Comparison of ENCODE assay signal across 21 cellular contexts in genomic region chr17:70544307-70544706, GRCh38.
"Had no signal": no experiment of that assay in that cellular context is flagged by ENCODE, and none has a peak within 500 bp of the region (broad histone marks: within the 10 kb centered on the region; RNA-seq: fewer than 3 reads in every experiment).

No MANE protein-coding gene starts in this region.

- H3K4me1 ChIP-seq: body of pancreas, sigmoid colon, testis had no signal

- H3K27me3 ChIP-seq: body of pancreas, cardiac muscle cell, heart left ventricle, sigmoid colon, testis had no signal

- ATAC-seq: activated CD8-positive, alpha-beta T cell treated with anti-CD3 and anti-CD28 coated beads, Interleukin-2, amount 10 ng/mL, durations not matched to agents 7 days and 5 days; activated naive CD8-positive, alpha-beta T cell treated with anti-CD3 and anti-CD28 coated beads, Interleukin-2, amount 50 U/mL, for 24 hours; body of pancreas; heart left ventricle; natural killer cell treated with Interleukin-12 subunit alpha and Interleukin-12 subunit beta and Interleukin-15 and Interleukin-18, amount 100 ng/mL, for 72 hours had no signal

- DNase-seq: activated CD4-positive, alpha-beta T cell treated with anti-CD3 and anti-CD28 coated beads for 1 hour; activated CD4-positive, alpha-beta T cell treated with anti-CD3 and anti-CD28 coated beads, Interleukin-2, amount 50 U/mL, for 1 hour; activated CD8-positive, alpha-beta T cell treated with anti-CD3 and anti-CD28 coated beads, Interleukin-2, amount 10 ng/mL, durations not matched to agents 7 days and 5 days; activated gamma-delta T cell; activated naive CD4-positive, alpha-beta T cell treated with anti-CD3 and anti-CD28 coated beads, Interleukin-2, amount 50 U/mL, for 16 hours; activated naive CD8-positive, alpha-beta T cell treated with anti-CD3 and anti-CD28 coated beads, Interleukin-2, amount 50 U/mL, for 24 hours; anterior cingulate cortex; body of pancreas; cortex of kidney; heart left ventricle; retina; sigmoid colon; stimulated activated CD4-positive, alpha-beta T cell treated with anti-CD3 and anti-CD28 coated beads, Interleukin-2, amount 100 ng/mL, for 48 hours; stimulated activated CD8-positive, alpha-beta memory T cell treated with anti-CD3 and anti-CD28 coated beads, Interleukin-4, amount 100 ng/mL, for 48 hours; stimulated activated naive B cell treated with anti-CD40 and anti-IgM and Interleukin-4, amounts not matched to agents 10 μg/mL and 1 μg/mL and 100 μg/mL, for 72 hours; testis; trophoblast cell; WERI-Rb-1 had no signal

- H3K4me3 ChIP-seq: body of pancreas, cardiac muscle cell, heart left ventricle, sigmoid colon, testis had no signal

- H3K36me3 ChIP-seq: cardiac muscle cell, heart left ventricle, sigmoid colon, WERI-Rb-1 had no signal

- H3K9me3 ChIP-seq: body of pancreas, heart left ventricle, sigmoid colon, testis had no signal

- H3K27ac ChIP-seq: body of pancreas, cardiac muscle cell, sigmoid colon, testis, WERI-Rb-1 had no signal

- FAIRE-seq: islet of Langerhans had no signal
